In the genomic region with DNA sequence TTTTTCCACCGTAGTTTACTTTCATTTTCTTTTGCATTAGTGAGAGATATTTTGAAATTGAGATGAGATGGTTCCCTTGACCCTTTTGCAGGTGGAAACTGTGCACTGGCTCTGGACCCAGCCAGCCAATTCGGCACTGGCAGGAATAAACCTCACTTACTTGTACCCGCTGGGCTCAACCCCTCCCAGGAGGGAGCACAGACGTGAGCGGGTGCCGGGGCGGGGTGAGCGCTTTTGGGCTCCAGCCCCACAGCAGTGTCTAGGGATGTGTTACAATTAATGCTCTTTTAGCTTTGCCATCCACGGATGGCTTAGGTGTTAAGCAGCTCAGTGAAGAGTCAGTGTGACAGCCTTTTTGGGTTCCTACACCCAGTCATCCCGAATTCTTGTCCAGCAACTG, we compare ENCODE assay signal across 25 cellular contexts.
DNase-seq lines count a peak whose midpoint lies in the region; ATAC-seq, FAIRE-seq and TF ChIP-seq lines count a peak whose summit lies in the region.
"Had no signal": no experiment of that assay in that cellular context is flagged by ENCODE, and none has a peak within 500 bp of the region (broad histone marks: within the 10 kb centered on the region; RNA-seq: fewer than 3 reads in every experiment).

No MANE protein-coding gene starts in this region.

- TF ChIP-seq POLR2A in GM18505 (IDR thresholded peaks at IDR 0.05; ENCODE audit: borderline replicate concordance, extremely low read depth, insufficient read depth, insufficient read length) = no peak

- no peak for ATAC-seq in HG03097 (IDR thresholded peaks at IDR 0.05; ENCODE audit: low FRiP score, unreplicated experiment)
- ATAC-seq in GM18505 (IDR thresholded peaks at IDR 0.05; ENCODE audit: unreplicated experiment) = no peak

- no peaks in the 10 kb centered on the region for H3K36me3 ChIP-seq in MM.1S (replicated peaks; ENCODE audit: insufficient read depth, low read length)
- H3K36me3 ChIP-seq in kidney (ENCODE audit: control insufficient read depth in 1 of 2, insufficient read depth in 2 of 2, low read length in 2 of 2) = no peaks in the 10 kb centered on the region
- H3K36me3 ChIP-seq in skeletal muscle satellite cell (ENCODE audit: insufficient read depth, low read length) = no peaks in the 10 kb centered on the region

- peak; percentile 14 for DNase-seq in D341Med (ENCODE audit: low spot score)
- no peak for DNase-seq in MM.1S
- DNase-seq in kidney = peak; percentile 47
- DNase-seq in NCI-H1694 treated with DMSO at 0.1 percent for 48 hours (lab: John Stamatoyannopoulos, UW) = no peak
- DNase-seq: AML-193; Calu3; CD8-positive, alpha-beta memory T cell; Kasumi-1; NCI-H1417 treated with DMSO at 0.1 percent for 48 hours; NCI-H187 treated with DMSO at 0.1 percent for 48 hours; NCI-H2107; NCI-H226; NCI-H510A treated with DMSO at 0.1 percent for 48 hours; NCI-H774; PC-9; SHP77 treated with DMSO at 0.1 percent for 48 hours; T-helper 1 cell had no signal

- peak overlapping the region; percentile 47; the same call in 1 of the 2 replicates for H2AFZ ChIP-seq in MM.1S (ENCODE audit: low read length)
- H2AFZ ChIP-seq: PC-9 had no signal

- no peak for FAIRE-seq in kidney (lab: Jason Lieb, UNC)
- FAIRE-seq: GM12892, GM18507 had no signal

- H3K4me1 ChIP-seq in MM.1S (ENCODE audit: low read length) = no peaks in the 10 kb centered on the region
- no peaks in the 10 kb centered on the region for H3K4me1 ChIP-seq in kidney (ENCODE audit: control insufficient read depth in 1 of 2, insufficient read depth in 1 of 2, low read depth in 1 of 2, low read length in 2 of 2)
- no peaks in the 10 kb centered on the region for H3K4me1 ChIP-seq in skeletal muscle satellite cell (ENCODE audit: control insufficient read depth, insufficient read depth, low read length)

- H3F3A ChIP-seq in MM.1S (ENCODE audit: insufficient read depth, low read length) = no peaks in the 10 kb centered on the region

- no peaks in the 10 kb centered on the region for H3K9me2 ChIP-seq in MM.1S (replicated peaks; ENCODE audit: insufficient read depth, low read length)

- H3K4me3 ChIP-seq in MM.1S (ENCODE audit: low read length) (no peak overlapping the region; the same call in 1 of the 2 replicates), kidney (ENCODE audit: low read length in 2 of 2) (no peak overlapping the region), skeletal muscle satellite cell (ENCODE audit: low read length) (peak overlapping the region; percentile 35)
- H3K4me3 ChIP-seq: PC-9, SK-N-MC had no signal

- no peak overlapping the region for H3K27ac ChIP-seq in MM.1S (ENCODE audit: low read length)
- no peak overlapping the region for H3K27ac ChIP-seq in kidney (ENCODE audit: low read depth in 2 of 2, low read length in 2 of 2)
- H3K27ac ChIP-seq: C4-2B, PC-9, RWPE1, SK-N-MC had no signal

- no peaks in the 10 kb centered on the region for H3K27me3 ChIP-seq in MM.1S (replicated peaks; ENCODE audit: insufficient read depth, low read length)
- no peaks in the 10 kb centered on the region for H3K27me3 ChIP-seq in skeletal muscle satellite cell (ENCODE audit: control insufficient read depth, insufficient read depth, low read length)

- intact Hi-C loops in kidney (cut with DNase I) = no loop called here

- H3K4me2 ChIP-seq in MM.1S (ENCODE audit: low read depth, low read length) (peak overlapping the region; percentile 15; the same call in 1 of the 2 replicates), skeletal muscle satellite cell (ENCODE audit: low read length) (peak overlapping the region; percentile 62)
- H3K4me2 ChIP-seq: PC-9 had no signal

- H3K9ac ChIP-seq in MM.1S (ENCODE audit: low read length) (no peak overlapping the region), kidney (ENCODE audit: low read length in 2 of 2) (no peak overlapping the region), skeletal muscle satellite cell (ENCODE audit: low read depth, low read length) (no peak overlapping the region)

- TF ChIP-seq CTCF in MM.1S (IDR thresholded peaks at IDR 0.05; ENCODE audit: low read length) = no peak
- no peak for TF ChIP-seq CTCF in kidney (IDR thresholded peaks at IDR 0.05; ENCODE audit: borderline replicate concordance, extremely low read depth, insufficient read depth)

- no peaks in the 10 kb centered on the region for H3K79me2 ChIP-seq in MM.1S (ENCODE audit: low read length)

- H3K9me3 ChIP-seq in MM.1S (replicated peaks; ENCODE audit: insufficient read depth, low read length) (no peaks in the 10 kb centered on the region), kidney (ENCODE audit: control insufficient read depth in 1 of 2, low read length in 2 of 2) (no peaks in the 10 kb centered on the region), skeletal muscle satellite cell (replicated peaks; ENCODE audit: low read length) (no peaks in the 10 kb centered on the region)

- no peaks in the 10 kb centered on the region for H4K20me1 ChIP-seq in MM.1S (ENCODE audit: insufficient read depth, low read length)

Comparison
In these comparisons a context has a peak if more than half of its experiments do, and no peak if none do; other contexts are left out.
1. DNase-seq: peak in D341Med (single experiment) and kidney (single experiment); none in MM.1S (single experiment) and NCI-H1694 treated with DMSO at 0.1 percent for 48 hours (single experiment).